ENCODE assay signal across 9 cellular contexts in genomic region chr3:19065027-19065426, GRCh38.
A peak's percentile ranks its signal among the peaks of the same experiment; 100 is the strongest.
DNase-seq lines count a peak whose midpoint lies in the region; ATAC-seq and TF ChIP-seq lines count a peak whose summit lies in the region.
"Had no signal": no experiment of that assay in that cellular context is flagged by ENCODE, and none has a peak within 500 bp of the region (broad histone marks: within the 10 kb centered on the region; RNA-seq: fewer than 3 reads in every experiment).

No MANE protein-coding gene starts in this region.

- H2AFZ ChIP-seq in Loucy (ENCODE audit: low read length): no peak overlapping the region

- in situ Hi-C loops in astrocyte of the cerebellum (cut with HindIII; ENCODE audit: low sequenced_read_pairs): no loop called here

- no peaks in the 10 kb centered on the region for H3K79me2 ChIP-seq in Loucy (ENCODE audit: insufficient read depth, low read length)

- H3K4me3 ChIP-seq in Loucy (ENCODE audit: low read length, poor library complexity, severe bottlenecking) (no peak overlapping the region), astrocyte of the cerebellum (ENCODE audit: low read depth, low read length) (no peak overlapping the region)
- H3K4me3 ChIP-seq: coronary artery had no signal

- DNase-seq in GM10266 (ENCODE audit: extremely low spot score) (no peak), astrocyte of the cerebellum (ENCODE audit: low read depth) (peak; percentile 8), osteocyte (ENCODE audit: extremely low spot score, unreplicated experiment) (no peak), 8988T (no peak), GDM1 (lab: John Stamatoyannopoulos, UW) (no peak)

- H3K4me3 Mint-ChIP-seq in osteocyte (ENCODE audit: unreplicated experiment): no peak overlapping the region

- no peaks in the 10 kb centered on the region for H3K36me3 ChIP-seq in Loucy (ENCODE audit: insufficient read depth, low read length)

- H3F3A ChIP-seq in Loucy (ENCODE audit: low read depth): no peaks in the 10 kb centered on the region

- H3K4me1 Mint-ChIP-seq in osteocyte (ENCODE audit: unreplicated experiment): no peaks in the 10 kb centered on the region

- H3K9me3 Mint-ChIP-seq in osteocyte (ENCODE audit: unreplicated experiment): no peaks in the 10 kb centered on the region

- no peak overlapping the region for H3K4me2 ChIP-seq in Loucy (ENCODE audit: low read depth, low read length, poor library complexity, severe bottlenecking)

- no peaks in the 10 kb centered on the region for H3K4me1 ChIP-seq in Loucy (ENCODE audit: insufficient read depth, low read length, poor library complexity, severe bottlenecking)

- no peaks in the 10 kb centered on the region for H3K36me3 Mint-ChIP-seq in osteocyte (ENCODE audit: unreplicated experiment)

- no peak overlapping the region for H3K27ac Mint-ChIP-seq in osteocyte (ENCODE audit: unreplicated experiment)

- H3K27me3 Mint-ChIP-seq in osteocyte (ENCODE audit: unreplicated experiment): no peaks in the 10 kb centered on the region

- TF ChIP-seq CTCF in GM10266 (IDR thresholded peaks at IDR 0.05; ENCODE audit: control insufficient read depth, insufficient read depth, low read depth, missing control alignments) (peak; percentile 22), Loucy (conservative IDR thresholded peaks at IDR 0.05; ENCODE audit: low read length) (peak; percentile 89), astrocyte of the cerebellum (IDR thresholded peaks at IDR 0.05; ENCODE audit: low read depth, low read length, missing control alignments) (peak; percentile 62), osteocyte (IDR thresholded peaks at IDR 0.05) (peak; percentile 29)

- ATAC-seq in HG03442 (IDR thresholded peaks at IDR 0.05; ENCODE audit: unreplicated experiment) (no peak), GM21367 (IDR thresholded peaks at IDR 0.05; ENCODE audit: unreplicated experiment) (no peak)

- no peak overlapping the region for H3K9ac ChIP-seq in Loucy (ENCODE audit: low read depth, low read length, poor library complexity, severe bottlenecking)

- H3K27me3 ChIP-seq in Loucy (ENCODE audit: insufficient read depth, low read length, poor library complexity, severe bottlenecking): no peaks in the 10 kb centered on the region

- H4K20me1 ChIP-seq in Loucy (ENCODE audit: insufficient read depth, low read length, poor library complexity, severe bottlenecking): no peaks in the 10 kb centered on the region

- no peaks in the 10 kb centered on the region for H3K9me2 ChIP-seq in Loucy (replicated peaks; ENCODE audit: low read depth, low read length)

- no peaks in the 10 kb centered on the region; the same call in 1 of the 2 replicates for H3K9me3 ChIP-seq in Loucy (ENCODE audit: insufficient read depth, low read depth, low read length)

Comparison
In these comparisons a context has a peak if more than half of its experiments do, and no peak if none do; other contexts are left out.
1. CTCF ChIP-seq: peak in every context shown above with its lines; median percentile 89 in Loucy; 62 in astrocyte of the cerebellum; 29 in osteocyte; 22 in GM10266.